ENCODE assay signal across 13 cellular contexts in the genomic region with DNA sequence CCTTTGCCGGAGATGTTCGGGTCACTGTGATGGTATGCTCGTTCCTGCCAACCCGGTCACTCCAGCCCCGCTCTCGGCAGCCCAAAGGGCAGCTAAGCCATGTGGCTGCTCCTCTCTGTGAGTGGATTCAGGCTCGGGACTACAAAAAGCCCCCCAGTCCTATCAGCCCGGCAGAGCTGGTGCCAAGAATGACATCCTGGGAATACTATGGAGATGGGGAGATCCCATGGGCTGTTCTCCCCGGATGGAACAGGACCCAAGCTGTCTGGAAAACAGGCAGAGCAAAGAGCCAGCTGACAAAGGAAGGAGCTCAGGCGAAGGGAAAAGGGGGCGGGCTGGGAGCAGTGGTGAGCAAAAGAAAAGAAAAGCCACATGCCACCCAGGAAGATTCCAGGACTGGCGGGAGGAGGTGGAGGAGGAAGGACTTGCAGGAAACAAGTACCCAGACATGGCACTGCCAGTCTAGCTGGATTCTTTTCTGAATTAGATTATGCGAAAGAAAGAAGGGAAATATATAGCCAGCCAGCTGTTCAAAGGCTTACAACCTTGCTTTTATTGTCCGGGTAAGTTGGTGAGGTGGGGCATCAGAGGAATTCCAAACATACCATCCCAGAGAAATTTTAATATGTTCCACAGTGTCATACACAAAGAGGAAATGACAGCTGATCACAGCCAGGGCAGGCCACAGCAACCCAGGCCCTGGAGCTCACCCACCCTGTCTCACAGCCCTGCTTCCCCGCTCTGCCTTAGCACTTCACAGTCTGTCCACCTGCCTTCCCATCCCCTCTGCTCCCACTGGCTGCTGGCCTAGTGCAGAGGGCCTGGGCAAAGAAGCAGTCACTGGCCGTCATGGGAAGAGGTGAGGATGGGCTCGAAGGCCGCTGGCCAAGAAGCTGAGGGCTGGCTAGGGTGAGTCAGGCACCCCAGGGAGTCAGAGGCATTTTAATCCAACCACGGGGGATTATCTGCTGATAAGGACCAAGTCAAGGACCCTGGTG. TPM values are rescaled to one million over a fixed set of nuclear protein-coding genes. Genes with fewer than 3 reads are reported as not detected.
DNase-seq lines count a peak whose midpoint lies in the region; ATAC-seq and TF ChIP-seq lines count a peak whose summit lies in the region.
"Had no signal": no experiment of that assay in that cellular context is flagged by ENCODE, and none has a peak within 500 bp of the region (broad histone marks: within the 10 kb centered on the region; RNA-seq: fewer than 3 reads in every experiment).

No MANE protein-coding gene starts in this region.

- no peak overlapping the region for H3K18ac ChIP-seq in IMR-90 (ENCODE audit: low read depth, low read length)

- no peak overlapping the region for H3K4me2 ChIP-seq in IMR-90 (ENCODE audit: low read depth, low read length)
- H3K4me2 ChIP-seq in mammary epithelial cell (ENCODE audit: insufficient read depth, low read depth, low read length) = no peak overlapping the region

- H3K9ac ChIP-seq in IMR-90 (ENCODE audit: low read depth, low read length) (no peak overlapping the region), mammary epithelial cell (ENCODE audit: insufficient read depth, low read length) (no peak overlapping the region)

- DNase-seq in IMR-90 (peak; percentile 56), mammary epithelial cell (no peak), vagina (ENCODE audit: extremely low spot score in 2 of 2) (no peak), BE2C (no peak), omental fat pad (ENCODE audit: low spot score) (no peak)
- DNase-seq: activated CD4-positive, CD25-positive, alpha-beta regulatory T cell treated with anti-CD3 and anti-CD28 coated beads, Interleukin-2, amount 50 U/mL, for 72 hours; activated naive CD4-positive, alpha-beta T cell; left cardiac atrium; NCI-H1930; Peyer's patch had no signal

- H3K4me3 ChIP-seq in IMR-90 (ENCODE audit: insufficient read depth, low read depth, low read length) = no peak overlapping the region
- H3K4me3 ChIP-seq in mammary epithelial cell (replicated peaks in 1 of 3; ENCODE audit: insufficient read depth in 1 of 3, low read depth in 2 of 3, low read length in 3 of 3) = no peak overlapping the region
- peak overlapping the region in 1 of 2 donors; percentile 21 for H3K4me3 ChIP-seq in vagina
- no peak overlapping the region for H3K4me3 ChIP-seq in BE2C (ENCODE audit: low read depth, low read length)
- H3K4me3 ChIP-seq: Peyer's patch, right atrium auricular region had no signal

- 0 out of 2 replicates have a peak overlapping the region, but pooled peaks have one; percentile 23 for H3K4ac ChIP-seq in IMR-90 (ENCODE audit: low read depth, low read length)

- POLR2A ChIA-PET in IMR-90 (lab: Charles Lee; ENCODE audit: unreplicated experiment) = no interaction called here

- H3K9me3 ChIP-seq in IMR-90 (ENCODE audit: control insufficient read depth, insufficient read depth, low read length) = no peaks in the 10 kb centered on the region
- H3K9me3 ChIP-seq in mammary epithelial cell (replicated peaks; ENCODE audit: insufficient read depth, low read length) = no peaks in the 10 kb centered on the region
- no peaks in the 10 kb centered on the region for H3K9me3 ChIP-seq in vagina
- H3K9me3 ChIP-seq in BE2C = no peaks in the 10 kb centered on the region
- H3K9me3 ChIP-seq: Peyer's patch, right atrium auricular region had no signal

- CTCF ChIA-PET in IMR-90 (lab: Yijun Ruan, JAX) (no interaction called here), mammary epithelial cell (lab: Charles Lee; ENCODE audit: low non-redundant PET) (no interaction called here)

- H3K79me2 ChIP-seq in mammary epithelial cell (ENCODE audit: insufficient read depth, low read length) = no peaks in the 10 kb centered on the region

- no peak for TF ChIP-seq CTCF in IMR-90 (conservative IDR thresholded peaks at IDR 0.05; ENCODE audit: low read depth, low read length)
- no peak for TF ChIP-seq CTCF in mammary epithelial cell (conservative IDR thresholded peaks at IDR 0.05 in 1 of 2, IDR thresholded peaks at IDR 0.05 in 1 of 2; ENCODE audit: extremely low read depth in 1 of 2, insufficient read depth in 1 of 2, low read depth in 1 of 2, low read length in 2 of 2)
- TF ChIP-seq CTCF in vagina (IDR thresholded peaks at IDR 0.05) = no peak
- TF ChIP-seq CTCF in BE2C (IDR thresholded peaks at IDR 0.05; ENCODE audit: low read depth, low read length) = no peak
- TF ChIP-seq CTCF in omental fat pad (IDR thresholded peaks at IDR 0.05) = no peak

- no peaks in the 10 kb centered on the region for H3K79me1 ChIP-seq in IMR-90 (ENCODE audit: low read depth in 1 of 2, low read length in 2 of 2)

- in situ Hi-C loops in IMR-90 (cut with MboI; ENCODE audit: low sequenced_read_pairs) (loop anchor here (25.0 kb wide), 2 partner anchors 1092 to 1217 kb away; no protein-coding TSS in a partner anchor), mammary epithelial cell (cut with MboI; ENCODE audit: low sequenced_read_pairs in 2 of 2) (loop anchor here (10.0 to 25.0 kb wide), 2 partner anchors 55 to 1217 kb away; no protein-coding TSS in a partner anchor)

- H2BK20ac ChIP-seq in IMR-90 (ENCODE audit: low read depth, low read length) = no peak overlapping the region; the same call in 1 of the 2 replicates

- H4K20me1 ChIP-seq in IMR-90 (ENCODE audit: insufficient read depth, low read length) (no peaks in the 10 kb centered on the region), mammary epithelial cell (ENCODE audit: insufficient read depth, low read length) (no peaks in the 10 kb centered on the region)

- no peak overlapping the region for H2BK5ac ChIP-seq in IMR-90 (ENCODE audit: low read depth, low read length, poor library complexity, severe bottlenecking)

- dilution Hi-C loops in IMR-90 (cut with HindIII; ENCODE audit: low sequenced_read_pairs, unreplicated experiment) (no loop called here), mammary epithelial cell (cut with HindIII; ENCODE audit: low sequenced_read_pairs) (loop anchor here (25.0 kb wide), 1 partner anchor 417 kb away; no protein-coding TSS in a partner anchor)

- no peak overlapping the region for H4K91ac ChIP-seq in IMR-90 (ENCODE audit: insufficient read depth, low read depth, low read length)

- H4K8ac ChIP-seq in IMR-90 (ENCODE audit: low read depth in 2 of 2, low read length in 2 of 2) = no peak overlapping the region

- no peak overlapping the region for H3K23ac ChIP-seq in IMR-90 (ENCODE audit: low read depth, low read length)

- intact Hi-C loops in IMR-90 (cut with micrococcal nuclease) (no loop called here), mammary epithelial cell (cut with micrococcal nuclease) (loop anchor here (5.0 kb wide), 1 partner anchor 42 kb away; no protein-coding TSS in a partner anchor), vagina (cut with DNase I) (no loop called here)

- peak overlapping the region; percentile 23 for H2AK9ac ChIP-seq in IMR-90 (replicated peaks; ENCODE audit: low read depth, low read length, poor library complexity)

- H2AK5ac ChIP-seq in IMR-90 (ENCODE audit: low read depth, low read length) = no peak overlapping the region

- peak overlapping the region; percentile 43 for H2AFZ ChIP-seq in IMR-90 (replicated peaks; ENCODE audit: low read length, poor library complexity)
- peak overlapping the region; percentile 55 for H2AFZ ChIP-seq in mammary epithelial cell (ENCODE audit: low read depth, low read length)

- H3K4me1 ChIP-seq in IMR-90 (ENCODE audit: control insufficient read depth, insufficient read depth, low read length) (no peaks in the 10 kb centered on the region), mammary epithelial cell (ENCODE audit: insufficient read depth, low read length) (peaks cover 22% of the 10 kb centered on the region), vagina (peaks cover 5% of the 10 kb centered on the region), BE2C (no peaks in the 10 kb centered on the region)
- H3K4me1 ChIP-seq: Peyer's patch had no signal

- BruUV-seq in IMR-90 (replicated peaks; lab: Mats Ljungman, UMichigan) (no TSS peak), mammary epithelial cell (replicated peaks; lab: Mats Ljungman, UMichigan) (no TSS peak)

- TF ChIP-seq RAD21 in IMR-90 (IDR thresholded peaks at IDR 0.05; ENCODE audit: low read length) = no peak

- H3K14ac ChIP-seq in IMR-90 (replicated peaks; ENCODE audit: low read depth, low read length) = no peak overlapping the region

- H3K36me3 ChIP-seq in IMR-90 (ENCODE audit: control insufficient read depth, insufficient read depth, low read length) (no peaks in the 10 kb centered on the region), mammary epithelial cell (ENCODE audit: insufficient read depth, low read length) (no peaks in the 10 kb centered on the region), vagina (no peaks in the 10 kb centered on the region), BE2C (no peaks in the 10 kb centered on the region)
- H3K36me3 ChIP-seq: Peyer's patch, right atrium auricular region had no signal

- H3K56ac ChIP-seq in IMR-90 (ENCODE audit: extremely low read depth, insufficient read depth, low read length) = no peak overlapping the region

- H2BK120ac ChIP-seq in IMR-90 (ENCODE audit: low read depth, low read length) = no peak overlapping the region

- H3K27ac ChIP-seq in IMR-90 (ENCODE audit: insufficient read depth, low read length) (no peak overlapping the region), mammary epithelial cell (ENCODE audit: insufficient read depth, low read depth, low read length) (no peak overlapping the region), layer of hippocampus (ENCODE audit: low read depth, low read length) (peak overlapping the region; percentile 80), vagina (peak overlapping the region; percentile 20)
- H3K27ac ChIP-seq: Peyer's patch, right atrium auricular region had no signal

- TF ChIP-seq POLR2A in IMR-90 (IDR thresholded peaks at IDR 0.05; ENCODE audit: low read depth, low read length) = no peak
- no peak for TF ChIP-seq POLR2A in vagina (IDR thresholded peaks at IDR 0.05)

- H3K27me3 ChIP-seq in IMR-90 (ENCODE audit: control insufficient read depth, insufficient read depth, low read length) (peaks cover 10% of the 10 kb centered on the region), mammary epithelial cell (ENCODE audit: insufficient read depth, low read length) (no peaks in the 10 kb centered on the region), layer of hippocampus (ENCODE audit: control insufficient read depth, insufficient read depth, low read length) (no peaks in the 10 kb centered on the region), vagina (no peaks in the 10 kb centered on the region), BE2C (no peaks in the 10 kb centered on the region)
- H3K27me3 ChIP-seq: Peyer's patch, right atrium auricular region had no signal

- no peaks in the 10 kb centered on the region for H3K9me1 ChIP-seq in IMR-90 (ENCODE audit: insufficient read depth, low read length)

- WGBS in IMR-90 (ENCODE audit: extremely low coverage in 2 of 2, insufficient read length in 1 of 2), 2 experiments = 72% methylated on average over 5 of the region's 19 CpGs; no CpG with 5 or more reads in 1 of the 2 experiments
- WGBS in mammary epithelial cell (ENCODE audit: low coverage, missing lambda C conversion rate) = 41% methylated on average over 16 of the region's 19 CpGs

- H2BK15ac ChIP-seq in IMR-90 (ENCODE audit: low read depth, low read length) = no peak overlapping the region

- no peak overlapping the region for H4K5ac ChIP-seq in IMR-90 (ENCODE audit: low read depth, low read length)

- ATAC-seq in IMR-90 (ENCODE audit: low read depth) = peak; percentile 45
- no peak for ATAC-seq in HG03521 (IDR thresholded peaks at IDR 0.05; ENCODE audit: unreplicated experiment)
- no peak for ATAC-seq in omental fat pad (ENCODE audit: low FRiP score)
- ATAC-seq: left cardiac atrium had no signal

RNA-seq across cellular contexts. Expression of a gene that starts 3.4 kb away (rescaled TPM):
- total RNA-seq in IMR-90 (2012; rRNA removed) = 0.28 and 0.36 TPM in 2 replicates
- polyA plus RNA-seq in IMR-90 (2012; rRNA removed) = 0.39 TPM in 2 replicates
- polyA plus RNA-seq in IMR-90 (2012; cell fraction: cytosol; rRNA removed) = 0.23 TPM in 1 of 2 replicates, not detected in the other
- 0.05 TPM in 2 replicates for polyA plus RNA-seq in IMR-90 (2012; cell fraction: nucleus; rRNA removed; ENCODE audit: low replicate concordance)
- under 1 TPM in 1 of 2 donors, not detected in 1; 0.17 TPM for total RNA-seq in mammary epithelial cell
- 0.02 TPM for polyA plus RNA-seq in mammary epithelial cell
- not detected for polyA minus RNA-seq in mammary epithelial cell
- 3.7 TPM for total RNA-seq in vagina
- polyA plus RNA-seq in BE2C (2012; ENCODE audit: insufficient read depth, insufficient read length, low read depth) = 1.3 TPM
- under 1 TPM in 1 of 4 donors, not detected in 3; 0.63 TPM for total RNA-seq in omental fat pad
- total RNA-seq: left cardiac atrium had no signal

Comparison
In these comparisons a context has a peak if more than half of its experiments do, and no peak if none do; other contexts are left out.
1. H3K27ac ChIP-seq: peak in layer of hippocampus (single experiment) and vagina (single experiment); none in IMR-90 (single experiment) and mammary epithelial cell (single experiment).